17 cellular contexts compared by ENCODE assay signal in genomic region chr4:32133734-32134133, GRCh38.
"Had no signal": no experiment of that assay in that cellular context is flagged by ENCODE, and none has a peak within 500 bp of the region (broad histone marks: within the 10 kb centered on the region; RNA-seq: fewer than 3 reads in every experiment).

No MANE protein-coding gene starts in this region.

- H3K9me3 ChIP-seq: tibial artery, upper lobe of right lung, vagina had no signal

- H3K27me3 ChIP-seq: foreskin keratinocyte, spleen, tibial artery, upper lobe of right lung, vagina had no signal

- H3K36me3 ChIP-seq: spleen, tibial artery, upper lobe of right lung, vagina had no signal

- H3K4me3 Mint-ChIP-seq: dendritic cell treated with granulocyte-macrophage colony-stimulating factor and Interleukin-4, amounts not matched to agents 40 ng/mL and 50 ng/mL, for 4 days; effector memory CD8-positive, alpha-beta T cell; naive thymus-derived CD4-positive, alpha-beta T cell; nephron progenitor cell; stimulated activated memory B cell treated with anti-CD40 and anti-IgM and Interleukin-4, amounts not matched to agents 10 μg/mL and 1 μg/mL and 100 μg/mL, for 72 hours; stimulated activated naive CD8-positive, alpha-beta T cell treated with anti-CD3 and anti-CD28 coated beads, Interleukin-15, Interleukin-2, amounts not matched to agents 100 ng/mL and 50 ng/mL, for 24 hours had no signal

- H3K27ac ChIP-seq: foreskin keratinocyte, spleen, tibial artery, upper lobe of right lung, vagina had no signal

- H3K27ac Mint-ChIP-seq: dendritic cell treated with granulocyte-macrophage colony-stimulating factor and Interleukin-4, amounts not matched to agents 40 ng/mL and 50 ng/mL, for 4 days; effector memory CD8-positive, alpha-beta T cell; naive thymus-derived CD4-positive, alpha-beta T cell; nephron progenitor cell; stimulated activated memory B cell treated with anti-CD40 and anti-IgM and Interleukin-4, amounts not matched to agents 10 μg/mL and 1 μg/mL and 100 μg/mL, for 72 hours; stimulated activated naive CD8-positive, alpha-beta T cell treated with anti-CD3 and anti-CD28 coated beads, Interleukin-15, Interleukin-2, amounts not matched to agents 100 ng/mL and 50 ng/mL, for 24 hours had no signal

- H3K9me3 Mint-ChIP-seq: dendritic cell treated with granulocyte-macrophage colony-stimulating factor and Interleukin-4, amounts not matched to agents 40 ng/mL and 50 ng/mL, for 4 days; nephron progenitor cell had no signal

- H3K27me3 Mint-ChIP-seq: dendritic cell treated with granulocyte-macrophage colony-stimulating factor and Interleukin-4, amounts not matched to agents 40 ng/mL and 50 ng/mL, for 4 days; effector memory CD8-positive, alpha-beta T cell; naive thymus-derived CD4-positive, alpha-beta T cell; stimulated activated memory B cell treated with anti-CD40 and anti-IgM and Interleukin-4, amounts not matched to agents 10 μg/mL and 1 μg/mL and 100 μg/mL, for 72 hours; stimulated activated naive CD8-positive, alpha-beta T cell treated with anti-CD3 and anti-CD28 coated beads, Interleukin-15, Interleukin-2, amounts not matched to agents 100 ng/mL and 50 ng/mL, for 24 hours had no signal

- H3K36me3 Mint-ChIP-seq: naive thymus-derived CD4-positive, alpha-beta T cell; stimulated activated memory B cell treated with anti-CD40 and anti-IgM and Interleukin-4, amounts not matched to agents 10 μg/mL and 1 μg/mL and 100 μg/mL, for 72 hours had no signal

- H3K4me1 ChIP-seq: spleen, tibial artery, upper lobe of right lung, vagina had no signal

- H3K4me1 Mint-ChIP-seq: naive thymus-derived CD4-positive, alpha-beta T cell; nephron progenitor cell; stimulated activated memory B cell treated with anti-CD40 and anti-IgM and Interleukin-4, amounts not matched to agents 10 μg/mL and 1 μg/mL and 100 μg/mL, for 72 hours had no signal

- H3K4me3 ChIP-seq: spleen, tibial artery, upper lobe of right lung, vagina had no signal

- DNase-seq: effector memory CD8-positive, alpha-beta T cell; erythroblast; kidney glomerular epithelial cell; naive thymus-derived CD4-positive, alpha-beta T cell; nephron progenitor cell; posterior cingulate gyrus; spleen; stimulated activated CD4-positive, alpha-beta T cell treated with anti-CD3 and anti-CD28 coated beads, Interleukin-15, amount 100 ng/mL, for 24 hours; stimulated activated CD4-positive, alpha-beta T cell treated with anti-CD3 and anti-CD28 coated beads, Interleukin-1b, Interleukin-23, amount 100 ng/mL, for 48 hours; stimulated activated CD4-positive, alpha-beta T cell treated with anti-CD3 and anti-CD28 coated beads, Interleukin-4, amount 100 ng/mL, for 24 hours; tibial artery; upper lobe of right lung had no signal
